Comparison of ENCODE assay signal across 1 cellular context in genomic region chr11:123218451-123218850, GRCh38.
TF ChIP-seq lines count a peak whose summit lies in the region.

No MANE protein-coding gene starts in this region.

TF ChIP-seq in IMR-90, 13 proteins besides CTCF, POLR2A, EP300 and RAD21 (continued from another document):
- TF ChIP-seq FOS (IDR thresholded peaks at IDR 0.05; ENCODE audit: low read depth, low read length) (no peak), RFX5 (IDR thresholded peaks at IDR 0.05; ENCODE audit: low read depth, low read length) (no peak), MAFK (IDR thresholded peaks at IDR 0.05; ENCODE audit: low read depth, low read length) (no peak), MXI1 (IDR thresholded peaks at IDR 0.05; ENCODE audit: borderline replicate concordance, low read depth, low read length) (no peak), CHD1 (IDR thresholded peaks at IDR 0.05; ENCODE audit: low read depth, low read length) (no peak)
